Comparison of ENCODE assay signal across 21 cellular contexts in genomic region chr5:77224672-77225355, GRCh38. TPM values are rescaled to one million over a fixed set of nuclear protein-coding genes. Genes with fewer than 3 reads are reported as not detected.
DNase-seq lines count a peak whose midpoint lies in the region; ATAC-seq, FAIRE-seq and TF ChIP-seq lines count a peak whose summit lies in the region.
"Had no signal": no experiment of that assay in that cellular context is flagged by ENCODE, and none has a peak within 500 bp of the region (broad histone marks: within the 10 kb centered on the region; RNA-seq: fewer than 3 reads in every experiment).

No MANE protein-coding gene starts in this region.

- H3K36me3 Mint-ChIP-seq in activated T-cell treated with anti-CD3 and anti-CD28 coated beads, Interleukin-2, amount 50 U/mL, for 24 hours (ENCODE audit: low read depth), result no peaks in the 10 kb centered on the region

- H3K9me1 ChIP-seq in K562 (ENCODE audit: control insufficient read depth, insufficient read depth, low read length), result no peaks in the 10 kb centered on the region

- H3K27me3 ChIP-seq in K562 (ENCODE audit: control insufficient read depth in 2 of 2, insufficient read depth in 2 of 2, low read length in 2 of 2) (peaks cover 0 to 17% of the 10 kb centered on the region in 2 experiments; a peak in 3 of 5 replicates), left lung (no peaks in the 10 kb centered on the region)
- H3K27me3 ChIP-seq: adrenal gland, BLaER1 had no signal

- WGBS in K562 (ENCODE audit: insufficient coverage, low coverage, missing lambda C conversion rate), result 9% methylated on average over 1 of the region's 1 CpG

- TF ChIP-seq CTCF in AG09319 (IDR thresholded peaks at IDR 0.05; ENCODE audit: low read depth, low read length) (no peak), K562 (IDR thresholded peaks at IDR 0.05 in 2 of 3, conservative IDR thresholded peaks at IDR 0.05 in 1 of 3; ENCODE audit: insufficient read depth in 2 of 3, low read depth in 1 of 3, low read length in 3 of 3) (no peak), left lung (IDR thresholded peaks at IDR 0.05) (no peak), D721Med (IDR thresholded peaks at IDR 0.05; ENCODE audit: insufficient read depth, missing control alignments) (no peak)

- POLR2A ChIA-PET in K562 (lab: Yijun Ruan, JAX), result no interaction called here

- no peak overlapping the region for H3K4me3 Mint-ChIP-seq in activated T-cell treated with anti-CD3 and anti-CD28 coated beads, Interleukin-2, amount 50 U/mL, for 24 hours
- H3K4me3 Mint-ChIP-seq: activated T-helper 1 cell treated with anti-CD3 and anti-CD28 coated beads, Interleukin-12 subunit alpha, Interleukin-12 subunit beta, Interleukin-2, Interleukin-4 antibody, amounts not matched to agents 30 ng/mL and 10 ng/mL and 1 ng/mL, durations not matched to agents 14 hours and 24 hours and 36 hours had no signal

- no peak overlapping the region for H3K4me3 ChIP-seq in K562
- no peak overlapping the region for H3K4me3 ChIP-seq in left lung
- H3K4me3 ChIP-seq: adrenal gland, BLaER1, lung, skin epidermis had no signal

- H3K9me3 Mint-ChIP-seq in activated T-cell treated with anti-CD3 and anti-CD28 coated beads, Interleukin-2, amount 50 U/mL, for 24 hours, result peaks cover 4% of the 10 kb centered on the region

- H3K9me3 ChIP-seq in K562 (replicated peaks; ENCODE audit: control insufficient read depth, insufficient read depth, low read depth, low read length), result no peaks in the 10 kb centered on the region
- no peaks in the 10 kb centered on the region for H3K9me3 ChIP-seq in left lung
- H3K9me3 ChIP-seq: adrenal gland had no signal

- peak; percentile 10 for DNase-seq in AG09319 (ENCODE audit: extremely low read depth, low read depth)
- DNase-seq in HT1080 (ENCODE audit: low read depth), result peak; percentile 63
- peak in 1 of 4 experiments; percentile 5 for DNase-seq in K562 (ENCODE audit: extremely low read depth in 1 of 4, low spot score in 3 of 4)
- DNase-seq in left lung, result no peak
- no peak for DNase-seq in activated T-cell treated with anti-CD3 and anti-CD28 coated beads, Interleukin-2, amount 50 U/mL, for 24 hours
- DNase-seq in D721Med (ENCODE audit: insufficient read length, low spot score), result no peak
- DNase-seq in NOMO-1 (lab: John Stamatoyannopoulos, UW; ENCODE audit: unreplicated experiment in 2 of 2), result no peak
- DNase-seq in occipital lobe (lab: John Stamatoyannopoulos, UW), result no peak
- DNase-seq: adrenal gland, cortex of kidney, DMS79, Kasumi-1, NCI-H2029, NCI-H774, Right ventricle myocardium superior had no signal

- BruUV-seq in K562 (replicated peaks; lab: Mats Ljungman, UMichigan), result no TSS peak

- no peak overlapping the region for H3K4me2 ChIP-seq in K562 (ENCODE audit: insufficient read depth, low read length)
- H3K4me2 ChIP-seq: BLaER1 had no signal

- no peak for TF ChIP-seq POLR2A in K562 (conservative IDR thresholded peaks at IDR 0.05)

- CTCF ChIA-PET in K562 (lab: Yijun Ruan, JAX; ENCODE audit: low intra/inter-chr PET ratio), result no interaction called here

- no peak for FAIRE-seq in K562 (lab: Jason Lieb, UNC)
- FAIRE-seq in D721Med (lab: Jason Lieb, UNC), result no peak

- TF ChIP-seq RAD21 in K562 (CRISPR knock-in tag; conservative IDR thresholded peaks at IDR 0.05 in 1 of 2, IDR thresholded peaks at IDR 0.05 in 1 of 2), result no peak

- ATAC-seq in K562, result no peak
- peak; percentile 21 for ATAC-seq in left lung
- ATAC-seq: esophagus mucosa, HCT116 had no signal

- intact Hi-C loops in K562 (cut with micrococcal nuclease) (no loop called here), left lung (cut with DNase I) (no loop called here)

- H3K4me1 Mint-ChIP-seq in activated T-cell treated with anti-CD3 and anti-CD28 coated beads, Interleukin-2, amount 50 U/mL, for 24 hours (ENCODE audit: low read depth), result peaks cover under 1% of the 10 kb centered on the region

- no peak; the same call in 1 of the 2 replicates for TF ChIP-seq EP300 in K562 (IDR thresholded peaks at IDR 0.05; ENCODE audit: low read length)

- no peaks in the 10 kb centered on the region for H3K36me3 ChIP-seq in K562 (ENCODE audit: control insufficient read depth, insufficient read depth, low read length)
- no peaks in the 10 kb centered on the region for H3K36me3 ChIP-seq in left lung
- H3K36me3 ChIP-seq: adrenal gland, BLaER1 had no signal

- in situ Hi-C loops in K562 (cut with MboI), result no loop called here

- H3K4me1 ChIP-seq in K562 (replicated peaks in 1 of 2; ENCODE audit: control insufficient read depth in 2 of 2, insufficient read depth in 2 of 2, low read length in 2 of 2) (no peaks in the 10 kb centered on the region), left lung (no peaks in the 10 kb centered on the region)
- H3K4me1 ChIP-seq: adrenal gland had no signal

- H3K27ac Mint-ChIP-seq in activated T-cell treated with anti-CD3 and anti-CD28 coated beads, Interleukin-2, amount 50 U/mL, for 24 hours, result no peak overlapping the region
- H3K27ac Mint-ChIP-seq: activated T-helper 1 cell treated with anti-CD3 and anti-CD28 coated beads, Interleukin-12 subunit alpha, Interleukin-12 subunit beta, Interleukin-2, Interleukin-4 antibody, amounts not matched to agents 30 ng/mL and 10 ng/mL and 1 ng/mL, durations not matched to agents 14 hours and 24 hours and 36 hours had no signal

- 0 out of 2 replicates have a peak, but pooled peaks cover 4% of the 10 kb centered on the region for H4K20me1 ChIP-seq in K562 (replicated peaks; ENCODE audit: control insufficient read depth, insufficient read depth, low read length)
- H4K20me1 ChIP-seq: BLaER1 had no signal

- no peaks in the 10 kb centered on the region for H3K79me2 ChIP-seq in K562 (ENCODE audit: control insufficient read depth, insufficient read depth, low read length)

- peaks cover 46% of the 10 kb centered on the region for H3K27me3 Mint-ChIP-seq in activated T-cell treated with anti-CD3 and anti-CD28 coated beads, Interleukin-2, amount 50 U/mL, for 24 hours

- H3K27ac ChIP-seq in K562 (ENCODE audit: extremely low read depth, low read depth, low read length) (no peak overlapping the region), left lung (no peak overlapping the region)
- H3K27ac ChIP-seq: adrenal gland, BLaER1, skin epidermis had no signal

- no peak overlapping the region for H2AFZ ChIP-seq in K562 (ENCODE audit: low read depth, low read length)

- no peak overlapping the region for H3K9ac ChIP-seq in K562 (ENCODE audit: insufficient read depth in 1 of 2, low read depth in 2 of 2, low read length in 2 of 2)
- H3K9ac ChIP-seq: BLaER1 had no signal

TF ChIP-seq in K562, 482 proteins besides CTCF, POLR2A, EP300 and RAD21 (continues in another document):
- TF ChIP-seq SMARCA4 (IDR thresholded peaks at IDR 0.05) (peak; percentile 15; the same call in 1 of the 2 replicates), TAF1 (IDR thresholded peaks at IDR 0.05; ENCODE audit: control insufficient read depth, extremely low read depth, insufficient read depth, low read length, severe bottlenecking) (no peak), ZEB2 (IDR thresholded peaks at IDR 0.05) (peak; percentile 20; the same call in 1 of the 2 replicates), TEAD4 (IDR thresholded peaks at IDR 0.05; ENCODE audit: low read length) (peak; percentile 94), TEAD4 (CRISPR knock-in tag; IDR thresholded peaks at IDR 0.05; ENCODE audit: borderline replicate concordance) (no peak), SMARCE1 (IDR thresholded peaks at IDR 0.05) (peak; percentile 62; the same call in 1 of the 2 replicates), CTBP1 (IDR thresholded peaks at IDR 0.05; ENCODE audit: borderline replicate concordance) (peak; percentile 26; the same call in 1 of the 2 replicates), ESRRA (IDR thresholded peaks at IDR 0.05; ENCODE audit: borderline replicate concordance, low read depth) (peak; percentile 85; the same call in 1 of the 2 replicates), TAL1 (IDR thresholded peaks at IDR 0.05) (peak; percentile 58; the same call in 1 of the 2 replicates), ZNF75A (CRISPR knock-in tag; IDR thresholded peaks at IDR 0.05) (peak; percentile 89), FOSL1 (tag; conservative IDR thresholded peaks at IDR 0.05) (0 out of 2 replicates have a peak, but pooled peaks have one; percentile 16), SMAD3 (CRISPR knock-in tag; conservative IDR thresholded peaks at IDR 0.05) (no peak), SMARCC2 (IDR thresholded peaks at IDR 0.05; ENCODE audit: low read depth) (peak; percentile 35; the same call in 1 of the 2 replicates), ZNF561 (CRISPR knock-in tag; conservative IDR thresholded peaks at IDR 0.05) (no peak), TCF3 (CRISPR knock-in tag; IDR thresholded peaks at IDR 0.05) (peak; percentile 48), SOX6 (IDR thresholded peaks at IDR 0.05) (peak; percentile 42; the same call in 1 of the 2 replicates), ARID1B (IDR thresholded peaks at IDR 0.05) (peak; percentile 46; the same call in 1 of the 2 replicates)

RNA-seq across cellular contexts. Expression of gene PDE8B, which starts 14.3 kb away (rescaled TPM):
- total RNA-seq in HT1080 (2014; rRNA removed; shearing (Covaris generic)), result 0.82 and 1.1 TPM in 2 replicates
- 0.67 and 0.75 TPM in 2 replicates for polyA plus RNA-seq in HT1080 (2015; cell fraction: cytosol; rRNA removed)
- 0.68 and 1.3 TPM in 2 replicates for polyA plus RNA-seq in HT1080 (2015; cell fraction: nucleus; rRNA removed)
- total RNA-seq in K562 (2011; cell fraction: chromatin; rRNA removed; ENCODE audit: low replicate concordance), result 0.09 TPM in 1 of 2 replicates, not detected in the other
- not detected in 2 replicates for total RNA-seq in K562 (2011; cell fraction: nucleolus; rRNA removed)
- total RNA-seq in K562 (2011; cell fraction: nucleoplasm; rRNA removed), result not detected in 2 replicates
- total RNA-seq in K562 (2014; rRNA removed) (not detected in 2 replicates), K562 (2014; rRNA removed; fragmentation: Illumina TruSeq; extraction: Trizol) (not detected in 2 replicates), K562 (2015; rRNA removed; fragmentation: Illumina TruSeq; extraction: Trizol) (not detected in 2 replicates), K562 (2021) (not detected in 2 replicates), left lung (1 to 10 TPM; 3.3 to 3.6 TPM), occipital lobe (5.3 TPM)
- polyA plus RNA-seq in K562 (2011; rRNA removed) (not detected in 2 replicates), K562 (2014; fragmentation: Illumina TruSeq; extraction: Trizol) (not detected in 2 replicates), K562 (2014; fragmentation: Nextera tagmentation; extraction: Ambion mirVana) (under 1 TPM; 0.15 to 0.28 TPM), K562 (2014; rRNA removed) (not detected in 2 replicates)
- not detected in 2 replicates for polyA plus RNA-seq in K562 (2011; cell fraction: cytosol; rRNA removed)
- polyA plus RNA-seq in K562 (2011; cell fraction: nucleus; rRNA removed), result not detected in 2 replicates
- 0.26 and 0.43 TPM in 2 replicates for polyA plus RNA-seq in K562 (2012)
- polyA minus RNA-seq in K562 (2011; rRNA and poly(A)+ RNA removed), result not detected in 2 replicates
- 0.55 and 1.0 TPM in 2 replicates for polyA minus RNA-seq in K562 (2011; cell fraction: cytosol; rRNA and poly(A)+ RNA removed)
- 0.13 TPM in 1 of 2 replicates, not detected in the other for polyA minus RNA-seq in K562 (2011; cell fraction: nucleus; rRNA and poly(A)+ RNA removed)

Comparison
In these comparisons a context has a peak if more than half of its experiments do, and no peak if none do; other contexts are left out.
1. DNase-seq: peak in AG09319 (single experiment) and HT1080 (single experiment); none in left lung (0 of 2), activated T-cell treated with anti-CD3 and anti-CD28 coated beads, Interleukin-2, amount 50 U/mL, for 24 hours (single experiment), D721Med (single experiment), NOMO-1 (0 of 2) and occipital lobe (single experiment).